ENCODE assay signal across 22 cellular contexts in the genomic region with DNA sequence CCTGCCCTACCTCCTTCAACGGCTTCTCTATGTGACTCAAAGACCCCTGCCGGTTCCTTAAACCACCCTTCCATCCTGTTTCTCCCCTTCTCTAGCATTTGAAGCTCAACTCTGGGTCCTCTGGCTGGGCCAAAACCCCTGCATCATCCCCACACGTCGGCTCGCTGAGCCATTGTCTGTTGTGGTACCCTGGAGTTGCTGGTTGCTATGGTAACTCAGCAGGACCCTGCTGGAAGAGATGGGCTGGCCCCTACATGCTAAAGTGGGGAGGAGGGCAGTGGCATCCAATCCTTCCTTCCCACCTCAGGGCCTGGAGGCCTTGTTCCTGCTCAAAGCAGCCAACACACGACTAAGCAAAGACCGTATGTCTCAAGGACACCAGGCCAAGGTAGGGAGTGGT.
A peak's percentile ranks its signal among the peaks of the same experiment; 100 is the strongest.
DNase-seq lines count a peak whose midpoint lies in the region; ATAC-seq and TF ChIP-seq lines count a peak whose summit lies in the region.
"Had no signal": no experiment of that assay in that cellular context is flagged by ENCODE, and none has a peak within 500 bp of the region (broad histone marks: within the 10 kb centered on the region; RNA-seq: fewer than 3 reads in every experiment).

No MANE protein-coding gene starts in this region.

- peak; percentile 48 for DNase-seq in NCI-H2227 (lab: John Stamatoyannopoulos, UW; ENCODE audit: unreplicated experiment)
- DNase-seq in NCI-H2227 treated with DMSO at 0.1 percent for 48 hours (lab: John Stamatoyannopoulos, UW), result no peak
- DNase-seq in GM23338 (ENCODE audit: low spot score), result peak; percentile 17
- no peak for DNase-seq in foreskin fibroblast
- DNase-seq in spleen, result no peak
- DNase-seq: 8988T; ACHN; BE2C; Calu3; DMS79 treated with DMSO at 0.1 percent for 48 hours; GF-D8; Karpas-422; NCI-H1092 treated with DMSO at 0.1 percent for 48 hours; NCI-H1436; NCI-H187; NCI-H69; NK-92 treated with Interleukin-12 subunit alpha and Interleukin-12 subunit beta, amount 100 ng/mL, for 24 hours; PC-3 had no signal

- H3K9me3 Mint-ChIP-seq in GM23338 (peaks cover 19% of the 10 kb centered on the region), brain (no peaks in the 10 kb centered on the region)

- H3K27ac Mint-ChIP-seq in GM23338 (no peak overlapping the region), brain (peak overlapping the region in 3 of 5 experiments; percentile 32 to 93 (median 53))

- H3K4me3 Mint-ChIP-seq in GM23338 (no peak overlapping the region), brain (no peak overlapping the region)
- H3K4me3 Mint-ChIP-seq: CD14-positive monocyte had no signal

- WGBS in spleen, 5 donors, result 49 to 57% (median 53%) methylated on average over 7 of the region's 7 CpGs

- H3K36me3 ChIP-seq in GM23338 (ENCODE audit: insufficient read depth) (no peaks in the 10 kb centered on the region), neural cell (ENCODE audit: insufficient read depth, low read length) (no peaks in the 10 kb centered on the region), spleen (no peaks in the 10 kb centered on the region)

- H3F3A ChIP-seq in GM23338 (replicated peaks; ENCODE audit: low read depth), result no peaks in the 10 kb centered on the region
- no peaks in the 10 kb centered on the region for H3F3A ChIP-seq in neural cell (ENCODE audit: insufficient read depth, low read length, poor library complexity, severe bottlenecking)

- TF ChIP-seq RAD21 in neural cell (conservative IDR thresholded peaks at IDR 0.05), result no peak

- H3K27ac ChIP-seq in GM23338 (ENCODE audit: low read depth), result no peak overlapping the region
- H3K27ac ChIP-seq in neural cell (ENCODE audit: low read length), result peak overlapping the region; percentile 39
- no peak overlapping the region for H3K27ac ChIP-seq in spleen
- H3K27ac ChIP-seq: HL-60 had no signal

- H3K9me3 ChIP-seq in neural cell (ENCODE audit: low read length), result no peaks in the 10 kb centered on the region
- H3K9me3 ChIP-seq in spleen, result no peaks in the 10 kb centered on the region
- H3K9me3 ChIP-seq: BE2C had no signal

- no peaks in the 10 kb centered on the region for H3K4me1 ChIP-seq in GM23338 (ENCODE audit: insufficient read depth)
- H3K4me1 ChIP-seq in spleen, result no peaks in the 10 kb centered on the region
- H3K4me1 ChIP-seq: BE2C had no signal

- H3K9ac ChIP-seq in neural cell (ENCODE audit: low read length), result no peak overlapping the region

- TF ChIP-seq CTCF in GM23338 (conservative IDR thresholded peaks at IDR 0.05; ENCODE audit: low read depth in 2 of 2) (no peak), brain (conservative IDR thresholded peaks at IDR 0.05) (no peak), neural cell (IDR thresholded peaks at IDR 0.05; ENCODE audit: poor library complexity, severe bottlenecking) (no peak), foreskin fibroblast (IDR thresholded peaks at IDR 0.05; ENCODE audit: low read depth, low read length) (no peak), spleen (IDR thresholded peaks at IDR 0.05 in 8 of 11, conservative IDR thresholded peaks at IDR 0.05 in 3 of 11) (no peak)

- ATAC-seq in GM23338, result peak; percentile 59; the same call in 2 of the 3 replicates

- TF ChIP-seq POLR2A in spleen (IDR thresholded peaks at IDR 0.05), result no peak

- peak; percentile 12 for TF ChIP-seq EP300 in neural cell (conservative IDR thresholded peaks at IDR 0.05; ENCODE audit: poor library complexity, severe bottlenecking)

- H3K4me3 ChIP-seq in GM23338 (no peak overlapping the region), neural cell (ENCODE audit: low read length) (peak overlapping the region; percentile 15), foreskin fibroblast (ENCODE audit: low read depth in 1 of 2, low read length in 2 of 2) (no peak overlapping the region), spleen (no peak overlapping the region)

- H3K36me3 Mint-ChIP-seq in GM23338 (ENCODE audit: low read depth) (peaks cover 13% of the 10 kb centered on the region; the same call in 2 of the 3 replicates), brain (peaks cover 6% of the 10 kb centered on the region)
- H3K36me3 Mint-ChIP-seq: CD14-positive monocyte had no signal

- H3K9me2 ChIP-seq in GM23338 (ENCODE audit: insufficient read depth), result peaks cover 3% of the 10 kb centered on the region; the same call in 1 of the 2 replicates
- H3K9me2 ChIP-seq in neural cell (ENCODE audit: insufficient read depth, low read length), result no peaks in the 10 kb centered on the region

- H3K79me2 ChIP-seq in GM23338 (replicated peaks; ENCODE audit: insufficient read depth), result no peaks in the 10 kb centered on the region
- no peaks in the 10 kb centered on the region for H3K79me2 ChIP-seq in neural cell (replicated peaks; ENCODE audit: insufficient read depth, low read length)

- H3K4me2 ChIP-seq in GM23338 (no peak overlapping the region), neural cell (ENCODE audit: low read length) (peak overlapping the region; percentile 14)

- H2AFZ ChIP-seq in GM23338 (no peak overlapping the region), neural cell (ENCODE audit: low read depth, low read length) (no peak overlapping the region)

- no peaks in the 10 kb centered on the region for H3K27me3 ChIP-seq in GM23338 (ENCODE audit: insufficient read depth)
- H3K27me3 ChIP-seq in neural cell (ENCODE audit: insufficient read depth, low read depth, low read length), result no peaks in the 10 kb centered on the region
- peaks cover 0 to 5% (median 0%) of the 10 kb centered on the region in 7 donors for H3K27me3 ChIP-seq in spleen (replicated peaks in 1 of 7)
- H3K27me3 ChIP-seq: BE2C had no signal

- intact Hi-C loops in spleen (cut with DNase I; ENCODE audit: low total_unique reads), result no loop called here

- H3K4me1 Mint-ChIP-seq in GM23338 (peaks cover 13% of the 10 kb centered on the region), brain (peaks cover 20% of the 10 kb centered on the region)
- H3K4me1 Mint-ChIP-seq: CD14-positive monocyte had no signal

- H4K20me1 ChIP-seq in GM23338 (replicated peaks; ENCODE audit: insufficient read depth), result no peaks in the 10 kb centered on the region
- H4K20me1 ChIP-seq in neural cell (ENCODE audit: insufficient read depth), result no peaks in the 10 kb centered on the region

- H3K27me3 Mint-ChIP-seq in GM23338 (ENCODE audit: insufficient read depth, low read depth, poor library complexity) (peaks cover 5% of the 10 kb centered on the region), brain (peaks cover 4% of the 10 kb centered on the region)

TF ChIP-seq in GM23338, 12 proteins besides CTCF, POLR2A, EP300 and RAD21 (continues in another document):
- no peak for TF ChIP-seq POLR2AphosphoS5 (IDR thresholded peaks at IDR 0.05; ENCODE audit: low read depth)
- TF ChIP-seq, protein P1, sequence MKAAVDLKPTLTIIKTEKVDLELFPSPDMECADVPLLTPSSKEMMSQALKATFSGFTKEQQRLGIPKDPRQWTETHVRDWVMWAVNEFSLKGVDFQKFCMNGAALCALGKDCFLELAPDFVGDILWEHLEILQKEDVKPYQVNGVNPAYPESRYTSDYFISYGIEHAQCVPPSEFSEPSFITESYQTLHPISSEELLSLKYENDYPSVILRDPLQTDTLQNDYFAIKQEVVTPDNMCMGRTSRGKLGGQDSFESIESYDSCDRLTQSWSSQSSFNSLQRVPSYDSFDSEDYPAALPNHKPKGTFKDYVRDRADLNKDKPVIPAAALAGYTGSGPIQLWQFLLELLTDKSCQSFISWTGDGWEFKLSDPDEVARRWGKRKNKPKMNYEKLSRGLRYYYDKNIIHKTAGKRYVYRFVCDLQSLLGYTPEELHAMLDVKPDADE (IDR thresholded peaks at IDR 0.05), result no peak
- TF ChIP-seq EZH2phosphoT487 (IDR thresholded peaks at IDR 0.05; ENCODE audit: unreplicated experiment), result no peak
- no peak for TF ChIP-seq ZNF331 (CRISPR knock-in tag; IDR thresholded peaks at IDR 0.05; ENCODE audit: low read depth)
- no peak for TF ChIP-seq NANOG (IDR thresholded peaks at IDR 0.05; ENCODE audit: borderline replicate concordance)
- no peak for TF ChIP-seq STAT1 (IDR thresholded peaks at IDR 0.05; ENCODE audit: unreplicated experiment)
- TF ChIP-seq CREB1 (CRISPR knock-in tag; IDR thresholded peaks at IDR 0.05; ENCODE audit: low read depth), result no peak
- no peak for TF ChIP-seq JUNB (IDR thresholded peaks at IDR 0.05; ENCODE audit: unreplicated experiment)
- TF ChIP-seq ZNF114 (CRISPR knock-in tag; IDR thresholded peaks at IDR 0.05), result no peak

TF ChIP-seq in neural cell, 6 proteins besides CTCF, POLR2A, EP300 and RAD21:
- TF ChIP-seq EZH2 (IDR thresholded peaks at IDR 0.05; ENCODE audit: borderline replicate concordance, insufficient read depth, low read length, poor library complexity, severe bottlenecking) (no peak), TAF1 (IDR thresholded peaks at IDR 0.05; ENCODE audit: low read depth) (no peak), MXI1 (conservative IDR thresholded peaks at IDR 0.05; ENCODE audit: poor library complexity, severe bottlenecking) (no peak)
- TF ChIP-seq, protein P2, sequence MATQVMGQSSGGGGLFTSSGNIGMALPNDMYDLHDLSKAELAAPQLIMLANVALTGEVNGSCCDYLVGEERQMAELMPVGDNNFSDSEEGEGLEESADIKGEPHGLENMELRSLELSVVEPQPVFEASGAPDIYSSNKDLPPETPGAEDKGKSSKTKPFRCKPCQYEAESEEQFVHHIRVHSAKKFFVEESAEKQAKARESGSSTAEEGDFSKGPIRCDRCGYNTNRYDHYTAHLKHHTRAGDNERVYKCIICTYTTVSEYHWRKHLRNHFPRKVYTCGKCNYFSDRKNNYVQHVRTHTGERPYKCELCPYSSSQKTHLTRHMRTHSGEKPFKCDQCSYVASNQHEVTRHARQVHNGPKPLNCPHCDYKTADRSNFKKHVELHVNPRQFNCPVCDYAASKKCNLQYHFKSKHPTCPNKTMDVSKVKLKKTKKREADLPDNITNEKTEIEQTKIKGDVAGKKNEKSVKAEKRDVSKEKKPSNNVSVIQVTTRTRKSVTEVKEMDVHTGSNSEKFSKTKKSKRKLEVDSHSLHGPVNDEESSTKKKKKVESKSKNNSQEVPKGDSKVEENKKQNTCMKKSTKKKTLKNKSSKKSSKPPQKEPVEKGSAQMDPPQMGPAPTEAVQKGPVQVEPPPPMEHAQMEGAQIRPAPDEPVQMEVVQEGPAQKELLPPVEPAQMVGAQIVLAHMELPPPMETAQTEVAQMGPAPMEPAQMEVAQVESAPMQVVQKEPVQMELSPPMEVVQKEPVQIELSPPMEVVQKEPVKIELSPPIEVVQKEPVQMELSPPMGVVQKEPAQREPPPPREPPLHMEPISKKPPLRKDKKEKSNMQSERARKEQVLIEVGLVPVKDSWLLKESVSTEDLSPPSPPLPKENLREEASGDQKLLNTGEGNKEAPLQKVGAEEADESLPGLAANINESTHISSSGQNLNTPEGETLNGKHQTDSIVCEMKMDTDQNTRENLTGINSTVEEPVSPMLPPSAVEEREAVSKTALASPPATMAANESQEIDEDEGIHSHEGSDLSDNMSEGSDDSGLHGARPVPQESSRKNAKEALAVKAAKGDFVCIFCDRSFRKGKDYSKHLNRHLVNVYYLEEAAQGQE (IDR thresholded peaks at IDR 0.05; ENCODE audit: borderline replicate concordance), result no peak
TF ChIP-seq in neural cell: peak in this region for 0.

Comparison
In these comparisons a context has a peak if more than half of its experiments do, and no peak if none do; other contexts are left out.
1. DNase-seq: peak in NCI-H2227 (single experiment) and GM23338 (single experiment); none in NCI-H2227 treated with DMSO at 0.1 percent for 48 hours (single experiment), foreskin fibroblast (0 of 2) and spleen (single experiment).